37 cellular contexts compared by ENCODE assay signal in genomic region chr7:143978585-143978984, GRCh38. TPM values are rescaled to one million over a fixed set of nuclear protein-coding genes. Genes with fewer than 3 reads are reported as not detected.
"Had no signal": no experiment of that assay in that cellular context is flagged by ENCODE, and none has a peak within 500 bp of the region (broad histone marks: within the 10 kb centered on the region; RNA-seq: fewer than 3 reads in every experiment).

No MANE protein-coding gene starts in this region.

- DNase-seq: activated CD4-positive, alpha-beta memory T cell treated with anti-CD3 and anti-CD28 coated beads, Interleukin-2, amount 10 ng/mL, durations not matched to agents 7 days and 5 days; activated CD4-positive, alpha-beta T cell treated with anti-CD3 and anti-CD28 coated beads, Interleukin-2, amount 10 ng/mL, durations not matched to agents 7 days and 5 days; activated CD8-positive, alpha-beta memory T cell treated with anti-CD3 and anti-CD28 coated beads, Interleukin-2, amount 50 U/mL, for 48 hours; activated gamma-delta T cell treated with Interleukin-2 at 50 U/mL for 16 hours; activated naive CD4-positive, alpha-beta T cell treated with anti-CD3 and anti-CD28 coated beads, Interleukin-2, amount 50 U/mL, for 16 hours; activated T-cell treated with anti-CD3 and anti-CD28 coated beads, Interleukin-2, amount 50 U/mL, for 24 hours; aorta; body of pancreas; kidney; left colon; naive thymus-derived CD4-positive, alpha-beta T cell; nucleus accumbens; pancreas; sigmoid colon; stimulated activated CD4-positive, alpha-beta T cell treated with anti-CD3 and anti-CD28 coated beads, Interleukin-15, amount 100 ng/mL, for 24 hours; stimulated activated CD4-positive, alpha-beta T cell treated with anti-CD3 and anti-CD28 coated beads, Interleukin-2, amount 100 ng/mL, for 24 hours; stimulated activated naive CD4-positive, alpha-beta T cell; T-helper 9 cell; tibial artery; upper lobe of right lung had no signal

- H3K27ac Mint-ChIP-seq: activated CD4-positive, alpha-beta memory T cell treated with anti-CD3 and anti-CD28 coated beads, Interleukin-2, amount 10 ng/mL, durations not matched to agents 7 days and 5 days; activated CD4-positive, alpha-beta T cell treated with anti-CD3 and anti-CD28 coated beads, Interleukin-2, amount 10 ng/mL, durations not matched to agents 7 days and 5 days; activated T-cell treated with anti-CD3 and anti-CD28 coated beads, Interleukin-2, amount 50 U/mL, for 24 hours; mesothelial cell of epicardium; naive thymus-derived CD4-positive, alpha-beta T cell; T-helper 1 cell treated with Interleukin-12 subunit alpha and Interleukin-12 subunit beta and Interleukin-4 antibody, amounts not matched to agents 30 μg/mL and 1 μg/mL, for 36 hours had no signal

- H3K9me3 ChIP-seq: body of pancreas, gastroesophageal sphincter, pancreas, prostate gland, sigmoid colon, suprapubic skin, tibial artery, upper lobe of right lung had no signal

- H3K9me3 Mint-ChIP-seq: activated CD4-positive, alpha-beta memory T cell treated with anti-CD3 and anti-CD28 coated beads, Interleukin-2, amount 10 ng/mL, durations not matched to agents 7 days and 5 days; activated CD4-positive, alpha-beta T cell treated with anti-CD3 and anti-CD28 coated beads, Interleukin-2, amount 10 ng/mL, durations not matched to agents 7 days and 5 days; activated T-cell treated with anti-CD3 and anti-CD28 coated beads, Interleukin-2, amount 50 U/mL, for 24 hours; mesothelial cell of epicardium; T-helper 1 cell treated with Interleukin-12 subunit alpha and Interleukin-12 subunit beta and Interleukin-4 antibody, amounts not matched to agents 30 μg/mL and 1 μg/mL, for 36 hours had no signal

- H3K36me3 ChIP-seq: cardiac muscle cell, gastroesophageal sphincter, pancreas, prostate gland, sigmoid colon, suprapubic skin, tibial artery, upper lobe of right lung had no signal

- H3K4me1 ChIP-seq: gastroesophageal sphincter, prostate gland, sigmoid colon, suprapubic skin, upper lobe of right lung had no signal

- H3K36me3 Mint-ChIP-seq: mesothelial cell of epicardium; naive thymus-derived CD4-positive, alpha-beta T cell had no signal

- H3K4me3 Mint-ChIP-seq: activated CD4-positive, alpha-beta memory T cell treated with anti-CD3 and anti-CD28 coated beads, Interleukin-2, amount 10 ng/mL, durations not matched to agents 7 days and 5 days; activated CD4-positive, alpha-beta T cell treated with anti-CD3 and anti-CD28 coated beads, Interleukin-2, amount 10 ng/mL, durations not matched to agents 7 days and 5 days; activated T-cell treated with anti-CD3 and anti-CD28 coated beads, Interleukin-2, amount 50 U/mL, for 24 hours; mesothelial cell of epicardium; naive thymus-derived CD4-positive, alpha-beta T cell; neural crest cell; T-helper 1 cell treated with Interleukin-12 subunit alpha and Interleukin-12 subunit beta and Interleukin-4 antibody, amounts not matched to agents 30 μg/mL and 1 μg/mL, for 36 hours had no signal

- H3K27me3 ChIP-seq: body of pancreas, cardiac muscle cell, gastroesophageal sphincter, hepatocyte, pancreas, sigmoid colon, suprapubic skin, tibial artery, upper lobe of right lung had no signal

- H3K4me3 ChIP-seq: body of pancreas, cardiac muscle cell, gastroesophageal sphincter, hepatocyte, pancreas, prostate gland, sigmoid colon, suprapubic skin, tibial artery, upper lobe of right lung had no signal

- H3K27ac ChIP-seq: body of pancreas, cardiac muscle cell, gastroesophageal sphincter, hepatocyte, pancreas, prostate gland, sigmoid colon, suprapubic skin, tibial artery, upper lobe of right lung, VCaP had no signal

- H3K4me2 ChIP-seq: hepatocyte had no signal

- FAIRE-seq: kidney, pancreas, TTC549 had no signal

- H3K4me1 Mint-ChIP-seq: activated CD4-positive, alpha-beta memory T cell treated with anti-CD3 and anti-CD28 coated beads, Interleukin-2, amount 10 ng/mL, durations not matched to agents 7 days and 5 days; activated CD4-positive, alpha-beta T cell treated with anti-CD3 and anti-CD28 coated beads, Interleukin-2, amount 10 ng/mL, durations not matched to agents 7 days and 5 days; mesothelial cell of epicardium; naive thymus-derived CD4-positive, alpha-beta T cell; neural crest cell had no signal

- ATAC-seq: body of pancreas; gastroesophageal sphincter; left colon; naive thymus-derived CD4-positive, alpha-beta T cell; upper lobe of right lung had no signal

RNA-seq across cellular contexts. Expression of gene OR6B1, which starts 21.5 kb away (rescaled TPM):
- total RNA-seq: activated CD4-positive, alpha-beta memory T cell treated with anti-CD3 and anti-CD28 coated beads, Interleukin-2, amount 10 ng/mL, durations not matched to agents 7 days and 5 days; activated CD4-positive, alpha-beta T cell treated with anti-CD3 and anti-CD28 coated beads, Interleukin-2, amount 10 ng/mL, durations not matched to agents 7 days and 5 days; aorta; body of pancreas; cardiac muscle cell; cerebellum; endothelial cell of umbilical vein; fibroblast of lung; fibroblast of villous mesenchyme; gastroesophageal sphincter; hepatocyte; kidney; left colon; mammary epithelial cell; mesothelial cell of epicardium; naive thymus-derived CD4-positive, alpha-beta T cell; neural crest cell; pancreas; prostate gland; sigmoid colon; suprapubic skin; upper lobe of right lung had no signal
- polyA plus RNA-seq: aorta; cardiac muscle cell; endothelial cell of umbilical vein; esophagus; fibroblast of lung; liver; mammary epithelial cell; naive thymus-derived CD4-positive, alpha-beta T cell; pancreas; sigmoid colon had no signal

RNA-seq across cellular contexts. Expression of gene OR2F1, which starts 23.9 kb away (rescaled TPM):
- total RNA-seq: activated CD4-positive, alpha-beta memory T cell treated with anti-CD3 and anti-CD28 coated beads, Interleukin-2, amount 10 ng/mL, durations not matched to agents 7 days and 5 days; activated CD4-positive, alpha-beta T cell treated with anti-CD3 and anti-CD28 coated beads, Interleukin-2, amount 10 ng/mL, durations not matched to agents 7 days and 5 days; aorta; body of pancreas; cardiac muscle cell; endothelial cell of umbilical vein; fibroblast of lung; fibroblast of villous mesenchyme; gastroesophageal sphincter; hepatocyte; kidney; left colon; mammary epithelial cell; mesothelial cell of epicardium; naive thymus-derived CD4-positive, alpha-beta T cell; neural crest cell; pancreas; prostate gland; sigmoid colon; suprapubic skin; upper lobe of right lung had no signal
- polyA plus RNA-seq: aorta; cardiac muscle cell; endothelial cell of umbilical vein; esophagus; fibroblast of lung; hepatocyte; liver; mammary epithelial cell; naive thymus-derived CD4-positive, alpha-beta T cell; pancreas; sigmoid colon had no signal

RNA-seq across cellular contexts. Expression of gene OR2F2, which starts 43.6 kb away (rescaled TPM):
- total RNA-seq: activated CD4-positive, alpha-beta memory T cell treated with anti-CD3 and anti-CD28 coated beads, Interleukin-2, amount 10 ng/mL, durations not matched to agents 7 days and 5 days; activated CD4-positive, alpha-beta T cell treated with anti-CD3 and anti-CD28 coated beads, Interleukin-2, amount 10 ng/mL, durations not matched to agents 7 days and 5 days; aorta; body of pancreas; cardiac muscle cell; cerebellum; endothelial cell of umbilical vein; fibroblast of lung; fibroblast of villous mesenchyme; gastroesophageal sphincter; hepatocyte; kidney; left colon; liver; mesothelial cell of epicardium; naive thymus-derived CD4-positive, alpha-beta T cell; neural crest cell; pancreas; prostate gland; sigmoid colon; suprapubic skin; upper lobe of right lung had no signal
- polyA plus RNA-seq: aorta; cardiac muscle cell; endothelial cell of umbilical vein; esophagus; fibroblast of lung; hepatocyte; liver; mammary epithelial cell; naive thymus-derived CD4-positive, alpha-beta T cell; pancreas; sigmoid colon had no signal
